Comparison of ENCODE assay signal across 8 cellular contexts in genomic region chr4:52911684-52912294, GRCh38. TPM values are rescaled to one million over a fixed set of nuclear protein-coding genes. Genes with fewer than 3 reads are reported as not detected.
DNase-seq lines count a peak whose midpoint lies in the region; ATAC-seq and TF ChIP-seq lines count a peak whose summit lies in the region.

No MANE protein-coding gene starts in this region.

- H3K9me3 Mint-ChIP-seq in activated CD4-positive, alpha-beta T cell treated with anti-CD3 and anti-CD28 coated beads, Interleukin-2, amount 10 ng/mL, durations not matched to agents 7 days and 5 days: no peaks in the 10 kb centered on the region

- H3K79me1 ChIP-seq in mesenchymal stem cell (replicated peaks; ENCODE audit: low read length, poor library complexity, severe bottlenecking): no peaks in the 10 kb centered on the region

- CTCF ChIA-PET in AG04450 (lab: Charles Lee): interaction anchor here (0.5 to 1.9 kb wide), 32 partner anchors 8 to 320 kb away, joined by 3 to 23 read pairs (median 5); no protein-coding TSS in a partner anchor
- CTCF ChIA-PET in activated CD4-positive, alpha-beta T cell treated with anti-CD3 and anti-CD28 coated beads, Interleukin-2, amount 10 ng/mL, durations not matched to agents 7 days and 5 days (lab: Charles Lee): interaction anchor here (0.8 to 1.2 kb wide), 4 partner anchors 8 to 11 kb away, joined by 3 to 4 read pairs (median 4); no protein-coding TSS in a partner anchor

- H3K4me2 ChIP-seq in mesenchymal stem cell (ENCODE audit: low read length, poor library complexity, severe bottlenecking): no peak overlapping the region

- no peak overlapping the region for H3K4me3 ChIP-seq in AG04450 (ENCODE audit: low read depth, low read length)
- H3K4me3 ChIP-seq in dorsolateral prefrontal cortex: no peak overlapping the region
- H3K4me3 ChIP-seq in mesenchymal stem cell (ENCODE audit: insufficient read depth in 1 of 2, low read depth in 1 of 2, low read length in 2 of 2): no peak overlapping the region

- H3K36me3 Mint-ChIP-seq in activated CD4-positive, alpha-beta T cell treated with anti-CD3 and anti-CD28 coated beads, Interleukin-2, amount 10 ng/mL, durations not matched to agents 7 days and 5 days (ENCODE audit: low read depth): no peaks in the 10 kb centered on the region

- no peak overlapping the region for H2BK5ac ChIP-seq in mesenchymal stem cell (ENCODE audit: low read depth, low read length, poor library complexity, severe bottlenecking)

- H3K18ac ChIP-seq in mesenchymal stem cell (ENCODE audit: low read depth in 1 of 2, low read length in 2 of 2): no peak overlapping the region

- no peak overlapping the region for H4K91ac ChIP-seq in mesenchymal stem cell (ENCODE audit: low read length)

- H3K23ac ChIP-seq in mesenchymal stem cell (ENCODE audit: low read length in 2 of 2): no peak overlapping the region

- H2AFZ ChIP-seq in mesenchymal stem cell (ENCODE audit: low read depth, low read length): no peak overlapping the region

- intact Hi-C loops in dorsolateral prefrontal cortex (cut with DNase I): loop anchor here in 1 of 2 donors (5.0 kb wide), 1 partner anchor 44 kb away; no protein-coding TSS in a partner anchor

- no peak overlapping the region for H3K27ac ChIP-seq in AG04450 (ENCODE audit: low read depth, low read length)
- H3K27ac ChIP-seq in dorsolateral prefrontal cortex: no peak overlapping the region
- H3K27ac ChIP-seq in mesenchymal stem cell (ENCODE audit: low read length, poor library complexity, severe bottlenecking): no peak overlapping the region

- no peak overlapping the region for H2BK12ac ChIP-seq in mesenchymal stem cell (ENCODE audit: low read length in 2 of 2)

- H2AK5ac ChIP-seq in mesenchymal stem cell (ENCODE audit: low read length, severe bottlenecking): no peak overlapping the region

- WGBS in mesenchymal stem cell: 0% methylated on average over 2 of the region's 3 CpGs

- POLR2A ChIA-PET in AG04450 (lab: Yijun Ruan, JAX): no interaction called here
- POLR2A ChIA-PET in activated CD4-positive, alpha-beta T cell treated with anti-CD3 and anti-CD28 coated beads, Interleukin-2, amount 10 ng/mL, durations not matched to agents 7 days and 5 days (lab: Charles Lee): no interaction called here

- DNase-seq in AG04450 (ENCODE audit: low read depth, low spot score) (no peak), NCI-H510A (lab: John Stamatoyannopoulos, UW) (peak; percentile 69), dorsolateral prefrontal cortex (peak in 8 of 10 donors; percentile 45 to 70 (median 53)), mesenchymal stem cell (peak; percentile 79)
- DNase-seq in activated CD4-positive, alpha-beta T cell treated with anti-CD3 and anti-CD28 coated beads, Interleukin-2, amount 10 ng/mL, durations not matched to agents 7 days and 5 days: peak; percentile 77
- DNase-seq in stimulated activated CD8-positive, alpha-beta memory T cell treated with anti-CD3 and anti-CD28 coated beads, Interleukin-7, amount 100 ng/mL, for 1 hour (ENCODE audit: low read depth in 2 of 2): peak; percentile 15 to 43

- H4K8ac ChIP-seq in mesenchymal stem cell (ENCODE audit: low read length): no peak overlapping the region

- no peak overlapping the region for H2BK15ac ChIP-seq in mesenchymal stem cell (ENCODE audit: low read depth, poor library complexity, severe bottlenecking)

- TF ChIP-seq CTCF in AG04450 (IDR thresholded peaks at IDR 0.05; ENCODE audit: low read depth, low read length) (peak; percentile 75), dorsolateral prefrontal cortex (IDR thresholded peaks at IDR 0.05 in 54 of 56, conservative IDR thresholded peaks at IDR 0.05 in 2 of 56; ENCODE audit: low read depth in 1 of 56, partially characterized antibody in 56 of 56) (peak; percentile 10 to 74 (median 64))

- H2BK120ac ChIP-seq in mesenchymal stem cell (ENCODE audit: low read depth, low read length): no peak overlapping the region

- H3K4me3 Mint-ChIP-seq in activated CD4-positive, alpha-beta T cell treated with anti-CD3 and anti-CD28 coated beads, Interleukin-2, amount 10 ng/mL, durations not matched to agents 7 days and 5 days: no peak overlapping the region

- peak overlapping the region; percentile 44 for H3K9ac ChIP-seq in mesenchymal stem cell (ENCODE audit: low read length)

- no peak overlapping the region for H3K27ac Mint-ChIP-seq in activated CD4-positive, alpha-beta T cell treated with anti-CD3 and anti-CD28 coated beads, Interleukin-2, amount 10 ng/mL, durations not matched to agents 7 days and 5 days

- H3K4ac ChIP-seq in mesenchymal stem cell (ENCODE audit: low read depth in 1 of 2, low read length in 2 of 2): no peak overlapping the region

- no peak overlapping the region for H3K14ac ChIP-seq in mesenchymal stem cell (ENCODE audit: low read length in 2 of 2)

- peaks cover 5% of the 10 kb centered on the region for H3K4me1 Mint-ChIP-seq in activated CD4-positive, alpha-beta T cell treated with anti-CD3 and anti-CD28 coated beads, Interleukin-2, amount 10 ng/mL, durations not matched to agents 7 days and 5 days

- no peaks in the 10 kb centered on the region for H3K27me3 Mint-ChIP-seq in activated CD4-positive, alpha-beta T cell treated with anti-CD3 and anti-CD28 coated beads, Interleukin-2, amount 10 ng/mL, durations not matched to agents 7 days and 5 days

- H3K9me3 ChIP-seq in AG04450 (ENCODE audit: control insufficient read depth, insufficient read depth, low read length): no peaks in the 10 kb centered on the region
- no peaks in the 10 kb centered on the region for H3K9me3 ChIP-seq in mesenchymal stem cell (ENCODE audit: control insufficient read depth, low read length)

- ATAC-seq in GM18499 (IDR thresholded peaks at IDR 0.05; ENCODE audit: insufficient read depth, unreplicated experiment): peak; percentile 45
- peak; percentile 86 for ATAC-seq in HG03095 (IDR thresholded peaks at IDR 0.05; ENCODE audit: unreplicated experiment)

- H3K4me1 ChIP-seq in mesenchymal stem cell (ENCODE audit: control insufficient read depth, insufficient read depth, low read depth, low read length): no peaks in the 10 kb centered on the region

- H3K27me3 ChIP-seq in AG04450 (ENCODE audit: control insufficient read depth, insufficient read depth, low read length) (no peaks in the 10 kb centered on the region), dorsolateral prefrontal cortex (no peaks in the 10 kb centered on the region), mesenchymal stem cell (ENCODE audit: control insufficient read depth in 1 of 2, insufficient read depth in 1 of 2, low read length in 2 of 2) (no peaks in the 10 kb centered on the region)

- H3K36me3 ChIP-seq in mesenchymal stem cell (ENCODE audit: control insufficient read depth in 1 of 2, insufficient read depth in 2 of 2, low read depth in 1 of 2, low read length in 2 of 2): peaks cover 0 to 6% of the 10 kb centered on the region in 2 experiments

RNA-seq across cellular contexts. Expression of gene RASL11B, which starts 49.7 kb away (rescaled TPM):
- polyA plus RNA-seq in AG04450 (2011; rRNA removed): 4.1 and 4.3 TPM in 2 replicates
- polyA minus RNA-seq in AG04450 (2011; rRNA and poly(A)+ RNA removed): 3.4 and 3.6 TPM in 2 replicates
- under 1 TPM in 1 of 2 experiments, not detected in 1; 0.10 TPM for total RNA-seq in activated CD4-positive, alpha-beta T cell treated with anti-CD3 and anti-CD28 coated beads, Interleukin-2, amount 10 ng/mL, durations not matched to agents 7 days and 5 days
- total RNA-seq in dorsolateral prefrontal cortex: 10 to 100 TPM in 103 of 120 experiments, 1 to 10 TPM in 17; 4.6 to 31.0 (median 16.9) TPM
- 0.15 TPM for polyA plus RNA-seq in mesenchymal stem cell (2013, experiment 1 of 2)
- 0.36 TPM for polyA plus RNA-seq in mesenchymal stem cell (2013, experiment 2 of 2)

Comparison
In these comparisons a context has a peak if more than half of its experiments do, and no peak if none do; other contexts are left out.
1. RNA of gene RASL11B, which starts 49.7 kb away (total RNA-seq): 4.6 to 31.0 TPM in dorsolateral prefrontal cortex; 0.10 TPM in activated CD4-positive, alpha-beta T cell treated with anti-CD3 and anti-CD28 coated beads, Interleukin-2, amount 10 ng/mL, durations not matched to agents 7 days and 5 days; every median in the first group is over 4 times any median in the second.